13 cellular contexts compared by ENCODE assay signal in the genomic region with DNA sequence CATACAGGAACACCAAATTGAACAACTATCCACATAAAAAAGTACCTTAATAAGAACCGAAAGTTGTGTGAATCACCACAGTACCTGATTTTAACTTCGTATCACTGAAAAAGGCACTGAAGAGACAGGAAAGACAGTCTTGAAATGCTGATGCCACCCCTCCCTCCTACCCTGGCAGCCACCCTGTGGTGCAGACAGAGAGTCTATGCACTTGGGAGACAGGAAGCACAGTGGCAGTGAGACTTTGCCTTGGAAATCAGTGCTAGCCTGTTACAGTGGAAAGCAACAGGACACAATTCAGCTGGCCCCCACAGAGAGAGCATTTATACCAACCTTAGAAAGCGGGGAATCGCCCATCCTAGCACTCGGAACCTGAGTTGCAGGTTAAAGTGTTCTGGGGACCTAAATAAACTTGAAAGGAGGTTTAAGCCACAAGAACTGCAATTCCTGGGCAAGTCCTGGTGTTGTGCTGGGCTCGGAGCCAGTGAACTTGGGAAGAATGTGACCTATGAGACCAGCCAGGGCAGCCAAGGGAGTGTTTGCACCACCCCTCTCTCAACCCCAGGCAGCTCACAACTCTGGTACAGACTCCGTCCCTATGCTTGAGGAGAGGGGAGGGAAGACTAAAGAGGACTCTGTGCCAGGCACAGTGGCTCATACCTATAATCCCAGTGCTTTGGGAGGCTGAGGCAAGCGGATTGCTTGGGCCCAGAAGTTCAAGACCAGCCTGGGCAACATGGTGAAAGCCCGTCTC.
DNase-seq lines count a peak whose midpoint lies in the region; TF ChIP-seq lines count a peak whose summit lies in the region.
"Had no signal": no experiment of that assay in that cellular context is flagged by ENCODE, and none has a peak within 500 bp of the region (broad histone marks: within the 10 kb centered on the region; RNA-seq: fewer than 3 reads in every experiment).

No MANE protein-coding gene starts in this region.

- H3K4me3 ChIP-seq in prostate gland = no peak overlapping the region
- H3K4me3 ChIP-seq in WERI-Rb-1 (ENCODE audit: low read depth, low read length) = no peak overlapping the region
- H3K4me3 ChIP-seq: dorsolateral prefrontal cortex, vagina had no signal

- no peaks in the 10 kb centered on the region for H3K36me3 ChIP-seq in prostate gland
- H3K36me3 ChIP-seq in WERI-Rb-1 = no peaks in the 10 kb centered on the region; the same call in 1 of the 2 replicates
- H3K36me3 ChIP-seq: neutrophil, vagina had no signal

- no peak for TF ChIP-seq POLR2A in prostate gland (IDR thresholded peaks at IDR 0.05)

- TF ChIP-seq CTCF in prostate gland (IDR thresholded peaks at IDR 0.05) (no peak), WERI-Rb-1 (IDR thresholded peaks at IDR 0.05; ENCODE audit: low read depth, low read length) (no peak)

- H3K4me1 ChIP-seq in prostate gland (replicated peaks) = no peaks in the 10 kb centered on the region

- DNase-seq in D341Med (ENCODE audit: low spot score) = peak; percentile 10
- peak; percentile 19 for DNase-seq in RPMI7951 (ENCODE audit: low read depth)
- peak; percentile 60 for DNase-seq in glomerular visceral epithelial cell (ENCODE audit: extremely low spot score)
- peak; percentile 15 for DNase-seq in prostate gland (ENCODE audit: low spot score)
- no peak for DNase-seq in WERI-Rb-1
- no peak for DNase-seq in DMS153 (lab: John Stamatoyannopoulos, UW)
- no peak for DNase-seq in NCI-H2029 (lab: John Stamatoyannopoulos, UW)
- no peak for DNase-seq in DMS79 (lab: John Stamatoyannopoulos, UW)
- DNase-seq: GDM1, NCI-H1417 treated with DMSO at 0.1 percent for 48 hours had no signal

- intact Hi-C loops in prostate gland (cut with DNase I) = no loop called here

- H3K9me3 ChIP-seq in prostate gland (no peaks in the 10 kb centered on the region), WERI-Rb-1 (ENCODE audit: severe bottlenecking) (peaks cover 4% of the 10 kb centered on the region)
- H3K9me3 ChIP-seq: neutrophil had no signal

- no peak overlapping the region for H3K27ac ChIP-seq in prostate gland
- H3K27ac ChIP-seq in WERI-Rb-1 = no peak overlapping the region
- H3K27ac ChIP-seq: dorsolateral prefrontal cortex, neutrophil, vagina had no signal

- 60% methylated on average over 9 of the region's 9 CpGs for WGBS in prostate gland

- H3K27me3 ChIP-seq in prostate gland (replicated peaks; ENCODE audit: insufficient read depth) (no peaks in the 10 kb centered on the region), WERI-Rb-1 (ENCODE audit: insufficient read depth, low read depth, severe bottlenecking) (no peaks in the 10 kb centered on the region)
- H3K27me3 ChIP-seq: dorsolateral prefrontal cortex, neutrophil, vagina had no signal

Comparison
In these comparisons a context has a peak if more than half of its experiments do, and no peak if none do; other contexts are left out.
1. DNase-seq: peak in D341Med (single experiment), RPMI7951 (single experiment), glomerular visceral epithelial cell (single experiment) and prostate gland (single experiment); none in WERI-Rb-1 (single experiment), DMS153 (single experiment), NCI-H2029 (single experiment) and DMS79 (single experiment).